ENCODE assay signal across 22 cellular contexts in the genomic region with DNA sequence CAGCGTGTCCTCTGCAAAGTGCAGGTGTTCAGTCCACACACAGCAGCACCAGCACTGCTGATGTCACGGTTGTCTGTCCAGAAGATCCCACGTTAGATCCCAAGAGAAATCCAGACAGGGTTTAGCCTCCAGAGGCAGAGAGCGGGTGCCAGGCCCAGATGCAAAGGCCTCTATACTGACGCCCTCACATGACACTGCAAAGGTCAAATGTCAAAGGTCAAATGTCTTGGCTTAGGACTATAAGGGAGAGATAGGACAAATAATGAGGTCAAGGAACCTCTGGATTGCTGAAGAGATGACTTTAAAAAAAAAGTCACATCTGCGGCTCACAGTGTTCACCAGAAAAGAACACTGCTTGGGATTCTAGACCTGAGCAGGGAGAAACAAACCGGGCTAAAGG.
"Had no signal": no experiment of that assay in that cellular context is flagged by ENCODE, and none has a peak within 500 bp of the region (broad histone marks: within the 10 kb centered on the region; RNA-seq: fewer than 3 reads in every experiment).

No MANE protein-coding gene starts in this region.

- FAIRE-seq: colon, keratinocyte had no signal

- H3K27ac ChIP-seq: esophagus squamous epithelium, gastroesophageal sphincter, ovary, right atrium auricular region, testis, tibial nerve, upper lobe of right lung, vagina had no signal

- H3K4me1 ChIP-seq: upper lobe of right lung had no signal

- ATAC-seq: gastroesophageal sphincter; left cardiac atrium; stimulated activated naive CD8-positive, alpha-beta T cell treated with anti-CD3 and anti-CD28 coated beads, Interleukin-15, Interleukin-2, amounts not matched to agents 100 U/mL and 50 U/mL, for 24 hours; upper lobe of right lung had no signal

- H3K9me3 Mint-ChIP-seq: dendritic cell treated with granulocyte-macrophage colony-stimulating factor and Interleukin-4, amounts not matched to agents 40 ng/mL and 50 ng/mL, for 4 days had no signal

- H3K9me3 ChIP-seq: esophagus squamous epithelium, gastroesophageal sphincter, left ventricle myocardium inferior, ovary, right atrium auricular region, testis, tibial nerve, upper lobe of right lung, vagina had no signal

- H3K27me3 ChIP-seq: esophagus squamous epithelium, gastroesophageal sphincter, ovary, right atrium auricular region, testis, tibial nerve, upper lobe of right lung, vagina had no signal

- H3K4me3 ChIP-seq: esophagus squamous epithelium, gastroesophageal sphincter, left ventricle myocardium inferior, lung, ovary, right atrium auricular region, smooth muscle cell, testis, tibial nerve, upper lobe of right lung, vagina had no signal

- H3K4me2 ChIP-seq: smooth muscle cell had no signal

- H3K27me3 Mint-ChIP-seq: dendritic cell treated with granulocyte-macrophage colony-stimulating factor and Interleukin-4, amounts not matched to agents 40 ng/mL and 50 ng/mL, for 4 days had no signal

- H3K36me3 ChIP-seq: esophagus squamous epithelium, gastroesophageal sphincter, ovary, tibial nerve, upper lobe of right lung, vagina had no signal

- H3K4me3 Mint-ChIP-seq: dendritic cell treated with granulocyte-macrophage colony-stimulating factor and Interleukin-4, amounts not matched to agents 40 ng/mL and 50 ng/mL, for 4 days had no signal

- DNase-seq: esophagus squamous epithelium; foreskin fibroblast; glutamatergic neuron; left cardiac atrium; left ventricle myocardium inferior; mesenchymal stem cell; midbrain; nucleus accumbens; ovary; stimulated activated CD4-positive, alpha-beta T cell treated with anti-CD3 and anti-CD28 coated beads, Interleukin-2, amount 100 ng/mL, for 48 hours; stimulated activated naive CD8-positive, alpha-beta T cell treated with anti-CD3 and anti-CD28 coated beads, Interleukin-15, Interleukin-2, amounts not matched to agents 100 U/mL and 50 U/mL, for 24 hours; testis; upper lobe of right lung had no signal
